In the genomic region with DNA sequence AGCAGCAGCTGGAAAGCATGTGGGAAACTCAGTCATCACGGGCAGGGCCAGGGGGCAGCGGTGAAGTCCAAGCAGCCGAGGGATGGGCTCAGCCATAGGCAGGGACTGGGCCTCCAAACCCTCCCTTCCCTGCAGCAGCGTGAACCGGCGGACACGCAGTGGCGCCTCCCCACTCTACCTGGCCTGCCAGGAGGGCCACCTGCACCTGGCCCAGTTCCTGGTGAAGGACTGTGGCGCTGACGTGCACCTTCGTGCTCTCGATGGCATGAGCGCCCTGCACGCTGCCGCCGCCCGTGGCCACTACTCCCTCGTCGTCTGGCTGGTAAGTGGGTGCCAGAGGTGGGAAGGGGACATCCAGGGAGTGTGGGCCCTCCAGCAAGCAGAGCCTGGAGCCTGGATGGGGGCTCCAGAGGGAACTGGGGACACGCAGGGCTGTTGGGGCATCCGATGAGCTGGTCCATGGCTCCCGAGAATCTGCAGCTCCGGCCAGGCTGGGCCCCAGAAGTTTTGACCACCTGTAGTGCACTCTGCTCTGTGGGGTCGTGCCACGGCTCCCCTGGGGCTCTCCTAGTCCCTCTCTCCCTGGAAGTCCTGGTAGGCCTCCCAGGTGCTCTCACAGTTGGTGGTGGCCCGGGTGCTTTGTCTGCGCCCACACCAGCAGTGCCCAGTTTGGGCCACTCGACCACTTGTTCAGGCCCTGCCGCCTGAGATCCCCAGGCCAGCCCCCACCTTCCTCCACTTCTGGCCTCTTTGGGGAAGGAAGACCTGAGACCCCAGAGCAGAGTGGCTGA, we compare ENCODE assay signal across 19 cellular contexts. TPM values are rescaled to one million over a fixed set of nuclear protein-coding genes. Genes with fewer than 3 reads are reported as not detected.
DNase-seq lines count a peak whose midpoint lies in the region; ATAC-seq and TF ChIP-seq lines count a peak whose summit lies in the region.
"Had no signal": no experiment of that assay in that cellular context is flagged by ENCODE, and none has a peak within 500 bp of the region (broad histone marks: within the 10 kb centered on the region; RNA-seq: fewer than 3 reads in every experiment).

No MANE protein-coding gene starts in this region.

- no peak overlapping the region for H3K9ac ChIP-seq in mesenchymal stem cell (ENCODE audit: low read length)

- no peak overlapping the region for H2BK12ac ChIP-seq in mesenchymal stem cell (ENCODE audit: low read length in 2 of 2)

- no peak overlapping the region for H3K4me2 ChIP-seq in mesenchymal stem cell (ENCODE audit: low read length, poor library complexity, severe bottlenecking)

- no peak overlapping the region for H4K91ac ChIP-seq in mesenchymal stem cell (ENCODE audit: low read length)

- TF ChIP-seq CTCF in transverse colon (IDR thresholded peaks at IDR 0.05), result no peak
- no peak for TF ChIP-seq CTCF in thyroid gland (IDR thresholded peaks at IDR 0.05)

- intact Hi-C loops in Right ventricle myocardium inferior (cut with DNase I) (no loop called here), left cardiac atrium (cut with DNase I) (no loop called here), transverse colon (cut with DNase I; ENCODE audit: low total_unique reads) (no loop called here), thyroid gland (cut with DNase I) (no loop called here)

- in situ Hi-C loops in transverse colon (cut with MboI; ENCODE audit: low pct_ligation_motif_present in 1 of 4, low pct_unique_long_range_greater_than_20kb in 1 of 4, low sequenced_read_pairs in 3 of 4), result no loop called here

- H3K27ac ChIP-seq in KOPT-K1 (ENCODE audit: low read depth, low read length, poor library complexity, severe bottlenecking) (peak overlapping the region; percentile 77), transverse colon (no peak overlapping the region), thyroid gland (no peak overlapping the region), mesenchymal stem cell (ENCODE audit: low read length, poor library complexity, severe bottlenecking) (no peak overlapping the region)

- H2BK5ac ChIP-seq in mesenchymal stem cell (ENCODE audit: low read depth, low read length, poor library complexity, severe bottlenecking), result no peak overlapping the region

- TF ChIP-seq POLR2A in transverse colon (IDR thresholded peaks at IDR 0.05), result no peak
- no peak for TF ChIP-seq POLR2A in thyroid gland (IDR thresholded peaks at IDR 0.05)

- ATAC-seq in Right ventricle myocardium inferior (no peak), left cardiac atrium (no peak), left lobe of liver (no peak)

- no peak overlapping the region for H3K23ac ChIP-seq in mesenchymal stem cell (ENCODE audit: low read length in 2 of 2)

- H3K18ac ChIP-seq in mesenchymal stem cell (ENCODE audit: low read depth in 1 of 2, low read length in 2 of 2), result no peak overlapping the region

- no peak overlapping the region for H2AK5ac ChIP-seq in mesenchymal stem cell (ENCODE audit: low read length, severe bottlenecking)

- H3K4me3 ChIP-seq in transverse colon (no peak overlapping the region), thyroid gland (replicated peaks in 1 of 3) (no peak overlapping the region), mesenchymal stem cell (ENCODE audit: insufficient read depth in 1 of 2, low read depth in 1 of 2, low read length in 2 of 2) (no peak overlapping the region)

- 82% methylated on average over 29 of the region's 29 CpGs; no CpG with 5 or more reads in 1 of the 2 donors for WGBS in transverse colon (ENCODE audit: low coverage in 1 of 2), 2 donors
- 82 to 95% methylated on average over 20 to 24 of the region's 29 CpGs for WGBS in thyroid gland, 2 donors
- 89% methylated on average over 26 of the region's 29 CpGs for WGBS in mesenchymal stem cell

- no peak overlapping the region for H2AFZ ChIP-seq in mesenchymal stem cell (ENCODE audit: low read depth, low read length)

- no peak overlapping the region for H2BK15ac ChIP-seq in mesenchymal stem cell (ENCODE audit: low read depth, poor library complexity, severe bottlenecking)

- no peak for TF ChIP-seq EP300 in transverse colon (IDR thresholded peaks at IDR 0.05; ENCODE audit: low read depth)

- H4K8ac ChIP-seq in mesenchymal stem cell (ENCODE audit: low read length), result no peak overlapping the region

- DNase-seq in Right ventricle myocardium inferior (ENCODE audit: missing footprints), result peak; percentile 65
- DNase-seq in left cardiac atrium, result no peak
- peak; percentile 43 for DNase-seq in left lobe of liver (ENCODE audit: low spot score)
- DNase-seq in transverse colon, result peak; percentile 7
- DNase-seq in thyroid gland, result no peak
- no peak for DNase-seq in mesenchymal stem cell
- DNase-seq in inferior parietal cortex (ENCODE audit: extremely low spot score), result no peak
- DNase-seq: AML-193; Calu3; dermis blood vessel endothelial cell; foreskin melanocyte; GOT3; NCI-H2029; NCI-H524; occipital lobe; stimulated activated CD4-positive, alpha-beta T cell treated with anti-CD3 and anti-CD28 coated beads, Interleukin-2, amount 100 ng/mL, for 48 hours; T1000 had no signal

- H3K79me1 ChIP-seq in mesenchymal stem cell (replicated peaks; ENCODE audit: low read length, poor library complexity, severe bottlenecking), result no peaks in the 10 kb centered on the region

- H3K27me3 ChIP-seq in transverse colon (no peaks in the 10 kb centered on the region), thyroid gland (no peaks in the 10 kb centered on the region), mesenchymal stem cell (ENCODE audit: control insufficient read depth in 1 of 2, insufficient read depth in 1 of 2, low read length in 2 of 2) (peaks cover 22 to 38% of the 10 kb centered on the region in 2 experiments)

- no peak overlapping the region for H3K14ac ChIP-seq in mesenchymal stem cell (ENCODE audit: low read length in 2 of 2)

- H3K4me1 ChIP-seq in transverse colon, result peaks cover 0 to 12% (median 6%) of the 10 kb centered on the region in 4 donors
- peaks cover 0 to 11% of the 10 kb centered on the region in 2 donors for H3K4me1 ChIP-seq in thyroid gland
- peaks cover 29% of the 10 kb centered on the region for H3K4me1 ChIP-seq in mesenchymal stem cell (ENCODE audit: control insufficient read depth, insufficient read depth, low read depth, low read length)

- H3K4ac ChIP-seq in mesenchymal stem cell (ENCODE audit: low read depth in 1 of 2, low read length in 2 of 2), result no peak overlapping the region

- no peaks in the 10 kb centered on the region for H3K36me3 ChIP-seq in KOPT-K1 (ENCODE audit: insufficient read depth, low read length)
- H3K36me3 ChIP-seq in transverse colon, result no peaks in the 10 kb centered on the region
- H3K36me3 ChIP-seq in thyroid gland, result no peaks in the 10 kb centered on the region
- H3K36me3 ChIP-seq in mesenchymal stem cell (ENCODE audit: control insufficient read depth in 1 of 2, insufficient read depth in 2 of 2, low read depth in 1 of 2, low read length in 2 of 2), result peaks cover 0 to 3% of the 10 kb centered on the region in 2 experiments

- H3K9me3 ChIP-seq in KOPT-K1 (ENCODE audit: insufficient read depth, low read length, poor library complexity, severe bottlenecking), result no peaks in the 10 kb centered on the region
- H3K9me3 ChIP-seq in transverse colon, result no peaks in the 10 kb centered on the region
- no peaks in the 10 kb centered on the region for H3K9me3 ChIP-seq in thyroid gland
- H3K9me3 ChIP-seq in mesenchymal stem cell (ENCODE audit: control insufficient read depth, low read length), result no peaks in the 10 kb centered on the region

- H2BK120ac ChIP-seq in mesenchymal stem cell (ENCODE audit: low read depth, low read length), result no peak overlapping the region

RNA-seq across cellular contexts. Expression of a gene that starts 4.6 kb away (rescaled TPM):
- not detected for total RNA-seq in Right ventricle myocardium inferior
- under 1 TPM; 0.15 to 0.26 TPM for total RNA-seq in left cardiac atrium
- 1.7 TPM for total RNA-seq in left lobe of liver
- 1 to 10 TPM in 2 of 4 donors, under 1 TPM in 2; 0.14 to 4.4 (median 0.72) TPM for total RNA-seq in transverse colon
- total RNA-seq in thyroid gland, result 1 to 10 TPM in 3 of 4 donors, under 1 TPM in 1; 0.11 to 3.8 (median 2.6) TPM
- polyA plus RNA-seq in mesenchymal stem cell (2013, experiment 1 of 2), result 0.19 TPM
- 0.32 TPM for polyA plus RNA-seq in mesenchymal stem cell (2013, experiment 2 of 2)
- total RNA-seq: dermis blood vessel endothelial cell had no signal

RNA-seq across cellular contexts. Expression of a gene that starts 33.8 kb away (rescaled TPM):
- 20.6 TPM for total RNA-seq in Right ventricle myocardium inferior
- 10 to 100 TPM; 15.8 to 16.6 TPM for total RNA-seq in left cardiac atrium
- total RNA-seq in left lobe of liver, result 0.10 TPM
- total RNA-seq in transverse colon, result 1 to 10 TPM in 1 of 4 donors, under 1 TPM in 1, not detected in 2; 0.14 to 5.6 TPM
- under 1 TPM; 0.20 to 0.67 (median 0.38) TPM for total RNA-seq in thyroid gland
- 0.58 TPM for polyA plus RNA-seq in mesenchymal stem cell (2013, experiment 1 of 2)
- 0.52 TPM for polyA plus RNA-seq in mesenchymal stem cell (2013, experiment 2 of 2)
- total RNA-seq: dermis blood vessel endothelial cell, SK-MEL-5 had no signal

RNA-seq across cellular contexts. Expression of a gene that starts 43.9 kb away (rescaled TPM):
- total RNA-seq in Right ventricle myocardium inferior (10.8 TPM), left cardiac atrium (10 to 100 TPM in 1 of 2 donors, 1 to 10 TPM in 1; 9.6 to 10.9 TPM), left lobe of liver (40.6 TPM), transverse colon (10 to 100 TPM in 3 of 4 donors, 1 to 10 TPM in 1; 9.4 to 24.3 (median 11.1) TPM), thyroid gland (10 to 100 TPM; 21.8 to 48.2 (median 31.0) TPM)
- 11.3 TPM for polyA plus RNA-seq in mesenchymal stem cell (2013, experiment 1 of 2)
- polyA plus RNA-seq in mesenchymal stem cell (2013, experiment 2 of 2), result 10.6 TPM

RNA-seq across cellular contexts. Expression of a gene that starts 54.1 kb away (rescaled TPM):
- total RNA-seq in Right ventricle myocardium inferior, result 0.51 TPM
- total RNA-seq in left cardiac atrium, result 1 to 10 TPM in 1 of 2 donors, not detected in 1; 1.2 TPM
- total RNA-seq in left lobe of liver, result not detected
- total RNA-seq in transverse colon, result under 1 TPM in 1 of 4 donors, not detected in 3; 0.41 TPM
- 10 to 100 TPM in 1 of 4 donors, 1 to 10 TPM in 3; 2.8 to 15.3 (median 5.8) TPM for total RNA-seq in thyroid gland
- polyA plus RNA-seq in mesenchymal stem cell (2013, experiment 1 of 2), result 2.3 TPM
- polyA plus RNA-seq in mesenchymal stem cell (2013, experiment 2 of 2), result 2.3 TPM

Comparison
In these comparisons a context has a peak if more than half of its experiments do, and no peak if none do; other contexts are left out.
1. DNase-seq: peak in Right ventricle myocardium inferior (single experiment), left lobe of liver (single experiment) and transverse colon (single experiment); none in left cardiac atrium (single experiment), thyroid gland (0 of 2), mesenchymal stem cell (single experiment) and inferior parietal cortex (single experiment).